In the genomic region with DNA sequence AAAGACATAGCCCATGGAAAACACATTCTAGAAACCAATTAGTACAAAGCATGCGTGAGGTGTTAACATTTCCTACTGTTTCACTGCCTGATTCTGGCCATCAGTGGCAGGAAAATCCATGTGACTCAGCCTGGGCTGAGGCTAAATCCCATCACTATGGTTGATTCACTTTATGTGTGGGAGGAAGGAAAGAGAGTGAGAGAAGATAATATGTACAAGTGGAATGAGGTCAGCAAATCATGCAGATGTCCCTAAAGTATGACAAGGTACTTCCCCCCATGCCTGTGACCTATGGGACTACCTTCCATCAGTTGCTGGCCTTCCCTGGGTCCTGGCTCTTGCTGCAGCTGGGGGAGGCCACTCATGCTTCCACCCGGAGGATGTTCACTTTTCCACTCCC, we compare ENCODE assay signal across 11 cellular contexts.
DNase-seq lines count a peak whose midpoint lies in the region; ATAC-seq and TF ChIP-seq lines count a peak whose summit lies in the region.
"Had no signal": no experiment of that assay in that cellular context is flagged by ENCODE, and none has a peak within 500 bp of the region (broad histone marks: within the 10 kb centered on the region; RNA-seq: fewer than 3 reads in every experiment).

No MANE protein-coding gene starts in this region.

- DNase-seq in AG04450 (ENCODE audit: low read depth, low spot score) (no peak), DMS53 (lab: John Stamatoyannopoulos, UW) (peak; percentile 82), RWPE2 (ENCODE audit: low spot score) (no peak), fibroblast of peridontal ligament (ENCODE audit: extremely low read depth) (peak; percentile 14), HUDEP-2 (lab: John Stamatoyannopoulos, UW; ENCODE audit: unreplicated experiment in 76 of 76) (no peak), cortex of kidney (lab: John Stamatoyannopoulos, UW) (no peak), NCI-H146 treated with DMSO at 0.1 percent for 48 hours (lab: John Stamatoyannopoulos, UW; ENCODE audit: unreplicated experiment) (no peak), NCI-H1105 (lab: John Stamatoyannopoulos, UW) (no peak)
- DNase-seq: activated CD4-positive, CD25-positive, alpha-beta regulatory T cell treated with anti-CD3 and anti-CD28 coated beads, Interleukin-2, amount 50 U/mL, for 72 hours; Calu3; stimulated activated CD4-positive, alpha-beta T cell treated with anti-CD3 and anti-CD28 coated beads, Interleukin-12 subunit alpha, Interleukin-12 subunit beta, amount 100 ng/mL, for 4 hours had no signal

- no peaks in the 10 kb centered on the region for H3K4me1 ChIP-seq in RWPE2 (ENCODE audit: insufficient read depth, poor library complexity, severe bottlenecking)

- H3K27ac ChIP-seq in AG04450 (ENCODE audit: low read depth, low read length) (peak overlapping the region; percentile 52), RWPE2 (ENCODE audit: poor library complexity, severe bottlenecking) (no peak overlapping the region)

- ATAC-seq in RWPE2 (ENCODE audit: low read depth), result peak; percentile 31; the same call in 1 of the 3 replicates

- H3K4me3 ChIP-seq in AG04450 (ENCODE audit: low read depth, low read length), result no peak overlapping the region
- no peak overlapping the region for H3K4me3 ChIP-seq in RWPE2 (ENCODE audit: severe bottlenecking)

- H3K9me3 ChIP-seq in AG04450 (ENCODE audit: control insufficient read depth, insufficient read depth, low read length) (no peaks in the 10 kb centered on the region), RWPE2 (ENCODE audit: severe bottlenecking) (no peaks in the 10 kb centered on the region)

- CTCF ChIA-PET in AG04450 (lab: Charles Lee), result no interaction called here

- no peaks in the 10 kb centered on the region for H3K36me3 ChIP-seq in RWPE2 (ENCODE audit: low read depth)

- POLR2A ChIA-PET in AG04450 (lab: Yijun Ruan, JAX), result no interaction called here

- no peaks in the 10 kb centered on the region for H3K27me3 ChIP-seq in AG04450 (ENCODE audit: control insufficient read depth, insufficient read depth, low read length)
- H3K27me3 ChIP-seq in RWPE2 (ENCODE audit: insufficient read depth, poor library complexity, severe bottlenecking), result no peaks in the 10 kb centered on the region

- TF ChIP-seq CTCF in AG04450 (IDR thresholded peaks at IDR 0.05; ENCODE audit: low read depth, low read length) (no peak), RWPE2 (IDR thresholded peaks at IDR 0.05; ENCODE audit: poor library complexity, severe bottlenecking) (no peak)

Comparison
In these comparisons a context has a peak if more than half of its experiments do, and no peak if none do; other contexts are left out.
1. DNase-seq: peak in DMS53 (single experiment) and fibroblast of peridontal ligament (single experiment); none in AG04450 (single experiment), RWPE2 (single experiment), HUDEP-2 (0 of 76), cortex of kidney (single experiment), NCI-H146 treated with DMSO at 0.1 percent for 48 hours (single experiment) and NCI-H1105 (single experiment).